Comparison of ENCODE assay signal across 13 cellular contexts in genomic region chr18:42635378-42636048, GRCh38.
DNase-seq lines count a peak whose midpoint lies in the region; ATAC-seq and TF ChIP-seq lines count a peak whose summit lies in the region.
"Had no signal": no experiment of that assay in that cellular context is flagged by ENCODE, and none has a peak within 500 bp of the region (broad histone marks: within the 10 kb centered on the region; RNA-seq: fewer than 3 reads in every experiment).

No MANE protein-coding gene starts in this region.

- peaks cover 8% of the 10 kb centered on the region for H3K4me1 Mint-ChIP-seq in nephron
- no peaks in the 10 kb centered on the region for H3K4me1 Mint-ChIP-seq in natural killer cell

- H3K27ac Mint-ChIP-seq in nephron: peak overlapping the region; percentile 11 to 91 (median 79)
- H3K27ac Mint-ChIP-seq in natural killer cell: no peak overlapping the region

- no peak overlapping the region for H3K4me3 ChIP-seq in epithelial cell of proximal tubule (ENCODE audit: low read depth, low read length)
- H3K4me3 ChIP-seq: BLaER1 treated with 17β-estradiol and CSF1 and Interleukin-3, amounts not matched to agents 10 nM and 100 nM; SJCRH30 had no signal

- H3K4me3 Mint-ChIP-seq in nephron (no peak overlapping the region), natural killer cell (no peak overlapping the region)

- intact Hi-C loops in natural killer cell (cut with micrococcal nuclease): no loop called here

- DNase-seq in ELF-1 (ENCODE audit: low read depth, low spot score) (peak; percentile 27), NAMALWA (ENCODE audit: low spot score) (peak; percentile 40), epithelial cell of proximal tubule (ENCODE audit: low read depth) (no peak), natural killer cell (no peak)
- no peak for DNase-seq in activated CD4-positive, alpha-beta T cell treated with anti-CD3 and anti-CD28 coated beads, Interleukin-2, amount 50 U/mL, for 48 hours
- no peak for DNase-seq in stimulated activated CD4-positive, alpha-beta T cell treated with anti-CD3 and anti-CD28 coated beads, Interleukin-2, amount 100 ng/mL, for 48 hours
- DNase-seq: activated naive CD4-positive, alpha-beta T cell; foreskin keratinocyte; MM.1S; NCI-H2171; SJCRH30 had no signal

- no peaks in the 10 kb centered on the region for H3K36me3 Mint-ChIP-seq in nephron (ENCODE audit: low read depth)
- H3K36me3 Mint-ChIP-seq in natural killer cell: no peaks in the 10 kb centered on the region

- no peak for ATAC-seq in natural killer cell
- ATAC-seq: foreskin keratinocyte had no signal

- H3K9me3 Mint-ChIP-seq in nephron (no peaks in the 10 kb centered on the region), natural killer cell (peaks cover 10 to 14% of the 10 kb centered on the region in 2 donors)

- TF ChIP-seq CTCF in epithelial cell of proximal tubule (conservative IDR thresholded peaks at IDR 0.05; ENCODE audit: low read depth, low read length): peak; percentile 49
- no peak for TF ChIP-seq CTCF in nephron (IDR thresholded peaks at IDR 0.05; ENCODE audit: unreplicated experiment in 3 of 3)
- TF ChIP-seq CTCF in natural killer cell (IDR thresholded peaks at IDR 0.05): no peak

- H3K27me3 Mint-ChIP-seq in nephron (ENCODE audit: low read depth) (no peaks in the 10 kb centered on the region), natural killer cell (ENCODE audit: low read depth in 2 of 2) (no peaks in the 10 kb centered on the region)

Comparison
In these comparisons a context has a peak if more than half of its experiments do, and no peak if none do; other contexts are left out.
1. DNase-seq: peak in ELF-1 (single experiment) and NAMALWA (single experiment); none in epithelial cell of proximal tubule (single experiment), activated CD4-positive, alpha-beta T cell treated with anti-CD3 and anti-CD28 coated beads, Interleukin-2, amount 50 U/mL, for 48 hours (0 of 2), natural killer cell (single experiment) and stimulated activated CD4-positive, alpha-beta T cell treated with anti-CD3 and anti-CD28 coated beads, Interleukin-2, amount 100 ng/mL, for 48 hours (0 of 2).
2. H3K27ac Mint-ChIP-seq: peak in nephron (3 of 3); none in natural killer cell (0 of 2).